ENCODE assay signal across 1 cellular context in genomic region chr12:101707131-101707782, GRCh38.
TF ChIP-seq lines count a peak whose summit lies in the region.

No MANE protein-coding gene starts in this region.

TF ChIP-seq in K562, 482 proteins besides CTCF, POLR2A, EP300 and RAD21 (continued from another document and continues in another):
- TF ChIP-seq TCFL5 (CRISPR knock-in tag; conservative IDR thresholded peaks at IDR 0.05), result no peak
- TF ChIP-seq DNMT1 (IDR thresholded peaks at IDR 0.05), result no peak
- TF ChIP-seq CC2D1A (IDR thresholded peaks at IDR 0.05), result no peak
- no peak for TF ChIP-seq ZNF699 (CRISPR knock-in tag; IDR thresholded peaks at IDR 0.05; ENCODE audit: insufficient replicate concordance)
- TF ChIP-seq, protein P1, sequence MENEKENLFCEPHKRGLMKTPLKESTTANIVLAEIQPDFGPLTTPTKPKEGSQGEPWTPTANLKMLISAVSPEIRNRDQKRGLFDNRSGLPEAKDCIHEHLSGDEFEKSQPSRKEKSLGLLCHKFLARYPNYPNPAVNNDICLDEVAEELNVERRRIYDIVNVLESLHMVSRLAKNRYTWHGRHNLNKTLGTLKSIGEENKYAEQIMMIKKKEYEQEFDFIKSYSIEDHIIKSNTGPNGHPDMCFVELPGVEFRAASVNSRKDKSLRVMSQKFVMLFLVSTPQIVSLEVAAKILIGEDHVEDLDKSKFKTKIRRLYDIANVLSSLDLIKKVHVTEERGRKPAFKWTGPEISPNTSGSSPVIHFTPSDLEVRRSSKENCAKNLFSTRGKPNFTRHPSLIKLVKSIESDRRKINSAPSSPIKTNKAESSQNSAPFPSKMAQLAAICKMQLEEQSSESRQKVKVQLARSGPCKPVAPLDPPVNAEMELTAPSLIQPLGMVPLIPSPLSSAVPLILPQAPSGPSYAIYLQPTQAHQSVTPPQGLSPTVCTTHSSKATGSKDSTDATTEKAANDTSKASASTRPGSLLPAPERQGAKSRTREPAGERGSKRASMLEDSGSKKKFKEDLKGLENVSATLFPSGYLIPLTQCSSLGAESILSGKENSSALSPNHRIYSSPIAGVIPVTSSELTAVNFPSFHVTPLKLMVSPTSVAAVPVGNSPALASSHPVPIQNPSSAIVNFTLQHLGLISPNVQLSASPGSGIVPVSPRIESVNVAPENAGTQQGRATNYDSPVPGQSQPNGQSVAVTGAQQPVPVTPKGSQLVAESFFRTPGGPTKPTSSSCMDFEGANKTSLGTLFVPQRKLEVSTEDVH (IDR thresholded peaks at IDR 0.05; ENCODE audit: low read depth, partially characterized antibody), result no peak
- TF ChIP-seq, protein P2, sequence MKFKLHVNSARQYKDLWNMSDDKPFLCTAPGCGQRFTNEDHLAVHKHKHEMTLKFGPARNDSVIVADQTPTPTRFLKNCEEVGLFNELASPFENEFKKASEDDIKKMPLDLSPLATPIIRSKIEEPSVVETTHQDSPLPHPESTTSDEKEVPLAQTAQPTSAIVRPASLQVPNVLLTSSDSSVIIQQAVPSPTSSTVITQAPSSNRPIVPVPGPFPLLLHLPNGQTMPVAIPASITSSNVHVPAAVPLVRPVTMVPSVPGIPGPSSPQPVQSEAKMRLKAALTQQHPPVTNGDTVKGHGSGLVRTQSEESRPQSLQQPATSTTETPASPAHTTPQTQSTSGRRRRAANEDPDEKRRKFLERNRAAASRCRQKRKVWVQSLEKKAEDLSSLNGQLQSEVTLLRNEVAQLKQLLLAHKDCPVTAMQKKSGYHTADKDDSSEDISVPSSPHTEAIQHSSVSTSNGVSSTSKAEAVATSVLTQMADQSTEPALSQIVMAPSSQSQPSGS (CRISPR knock-in tag; IDR thresholded peaks at IDR 0.05), result no peak
- peak in 1 of 2 experiments; percentile 71; a peak in 2 of 4 replicates for TF ChIP-seq FOXA3 (CRISPR knock-in tag; conservative IDR thresholded peaks at IDR 0.05 in 1 of 2, IDR thresholded peaks at IDR 0.05 in 1 of 2)
- no peak for TF ChIP-seq ZNF253 (CRISPR knock-in tag; conservative IDR thresholded peaks at IDR 0.05)
- TF ChIP-seq PTRF (tag; IDR thresholded peaks at IDR 0.05), result no peak
- no peak for TF ChIP-seq GABPB2 (CRISPR knock-in tag; conservative IDR thresholded peaks at IDR 0.05)
- no peak for TF ChIP-seq SRSF1 (IDR thresholded peaks at IDR 0.05; ENCODE audit: low read depth, low read length)
- TF ChIP-seq, protein P3, sequence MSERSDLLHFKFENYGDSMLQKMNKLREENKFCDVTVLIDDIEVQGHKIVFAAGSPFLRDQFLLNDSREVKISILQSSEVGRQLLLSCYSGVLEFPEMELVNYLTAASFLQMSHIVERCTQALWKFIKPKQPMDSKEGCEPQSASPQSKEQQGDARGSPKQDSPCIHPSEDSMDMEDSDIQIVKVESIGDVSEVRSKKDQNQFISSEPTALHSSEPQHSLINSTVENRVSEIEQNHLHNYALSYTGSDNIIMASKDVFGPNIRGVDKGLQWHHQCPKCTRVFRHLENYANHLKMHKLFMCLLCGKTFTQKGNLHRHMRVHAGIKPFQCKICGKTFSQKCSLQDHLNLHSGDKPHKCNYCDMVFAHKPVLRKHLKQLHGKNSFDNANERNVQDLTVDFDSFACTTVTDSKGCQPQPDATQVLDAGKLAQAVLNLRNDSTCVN (CRISPR knock-in tag; IDR thresholded peaks at IDR 0.05), result no peak
- no peak for TF ChIP-seq ARNT (IDR thresholded peaks at IDR 0.05)
- no peak for TF ChIP-seq E4F1 (CRISPR knock-in tag; IDR thresholded peaks at IDR 0.05; ENCODE audit: borderline replicate concordance)
- no peak for TF ChIP-seq NCOA2 (IDR thresholded peaks at IDR 0.05; ENCODE audit: partially characterized antibody in 2 of 2)
- no peak for TF ChIP-seq SRSF9 (IDR thresholded peaks at IDR 0.05; ENCODE audit: borderline replicate concordance, low read depth, low read length)
- TF ChIP-seq, protein P4, sequence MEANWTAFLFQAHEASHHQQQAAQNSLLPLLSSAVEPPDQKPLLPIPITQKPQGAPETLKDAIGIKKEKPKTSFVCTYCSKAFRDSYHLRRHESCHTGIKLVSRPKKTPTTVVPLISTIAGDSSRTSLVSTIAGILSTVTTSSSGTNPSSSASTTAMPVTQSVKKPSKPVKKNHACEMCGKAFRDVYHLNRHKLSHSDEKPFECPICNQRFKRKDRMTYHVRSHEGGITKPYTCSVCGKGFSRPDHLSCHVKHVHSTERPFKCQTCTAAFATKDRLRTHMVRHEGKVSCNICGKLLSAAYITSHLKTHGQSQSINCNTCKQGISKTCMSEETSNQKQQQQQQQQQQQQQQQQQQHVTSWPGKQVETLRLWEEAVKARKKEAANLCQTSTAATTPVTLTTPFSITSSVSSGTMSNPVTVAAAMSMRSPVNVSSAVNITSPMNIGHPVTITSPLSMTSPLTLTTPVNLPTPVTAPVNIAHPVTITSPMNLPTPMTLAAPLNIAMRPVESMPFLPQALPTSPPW (CRISPR knock-in tag; IDR thresholded peaks at IDR 0.05), result no peak
- TF ChIP-seq, protein P5, sequence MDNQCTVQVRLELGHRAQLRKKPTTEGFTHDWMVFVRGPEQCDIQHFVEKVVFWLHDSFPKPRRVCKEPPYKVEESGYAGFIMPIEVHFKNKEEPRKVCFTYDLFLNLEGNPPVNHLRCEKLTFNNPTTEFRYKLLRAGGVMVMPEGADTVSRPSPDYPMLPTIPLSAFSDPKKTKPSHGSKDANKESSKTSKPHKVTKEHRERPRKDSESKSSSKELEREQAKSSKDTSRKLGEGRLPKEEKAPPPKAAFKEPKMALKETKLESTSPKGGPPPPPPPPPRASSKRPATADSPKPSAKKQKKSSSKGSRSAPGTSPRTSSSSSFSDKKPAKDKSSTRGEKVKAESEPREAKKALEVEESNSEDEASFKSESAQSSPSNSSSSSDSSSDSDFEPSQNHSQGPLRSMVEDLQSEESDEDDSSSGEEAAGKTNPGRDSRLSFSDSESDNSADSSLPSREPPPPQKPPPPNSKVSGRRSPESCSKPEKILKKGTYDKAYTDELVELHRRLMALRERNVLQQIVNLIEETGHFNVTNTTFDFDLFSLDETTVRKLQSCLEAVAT (IDR thresholded peaks at IDR 0.05), result peak in 1 of 2 experiments; percentile 68; a peak in 1 of 4 replicates
- TF ChIP-seq ZKSCAN3 (CRISPR knock-in tag; IDR thresholded peaks at IDR 0.05), result no peak
- no peak for TF ChIP-seq ZC3H8 (IDR thresholded peaks at IDR 0.05)
- no peak for TF ChIP-seq ZNF717 (CRISPR knock-in tag; IDR thresholded peaks at IDR 0.05)
- no peak for TF ChIP-seq CBX1 (IDR thresholded peaks at IDR 0.05; ENCODE audit: low read depth)
- no peak for TF ChIP-seq BCL6 (CRISPR knock-in tag; IDR thresholded peaks at IDR 0.05)
- no peak for TF ChIP-seq NR3C1 (CRISPR knock-in tag; IDR thresholded peaks at IDR 0.05)
- no peak for TF ChIP-seq ZNF224 (CRISPR knock-in tag; IDR thresholded peaks at IDR 0.05)
- TF ChIP-seq, protein P6, sequence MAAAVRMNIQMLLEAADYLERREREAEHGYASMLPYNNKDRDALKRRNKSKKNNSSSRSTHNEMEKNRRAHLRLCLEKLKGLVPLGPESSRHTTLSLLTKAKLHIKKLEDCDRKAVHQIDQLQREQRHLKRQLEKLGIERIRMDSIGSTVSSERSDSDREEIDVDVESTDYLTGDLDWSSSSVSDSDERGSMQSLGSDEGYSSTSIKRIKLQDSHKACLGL (CRISPR knock-in tag; IDR thresholded peaks at IDR 0.05; ENCODE audit: borderline replicate concordance, poor library complexity, severe bottlenecking), result no peak
- no peak for TF ChIP-seq THRAP3 (IDR thresholded peaks at IDR 0.05; ENCODE audit: borderline replicate concordance)
- TF ChIP-seq L3MBTL2 (IDR thresholded peaks at IDR 0.05), result no peak; the same call in none of the 2 replicates
- TF ChIP-seq HLTF (IDR thresholded peaks at IDR 0.05), result no peak
- no peak for TF ChIP-seq PPARD (CRISPR knock-in tag; IDR thresholded peaks at IDR 0.05)
- no peak for TF ChIP-seq MCM3 (IDR thresholded peaks at IDR 0.05)
- no peak for TF ChIP-seq ZFP30 (CRISPR knock-in tag; IDR thresholded peaks at IDR 0.05; ENCODE audit: borderline replicate concordance)
- TF ChIP-seq PTTG1 (tag; IDR thresholded peaks at IDR 0.05; ENCODE audit: low read depth), result no peak
- TF ChIP-seq ZBTB7A (IDR thresholded peaks at IDR 0.05; ENCODE audit: borderline replicate concordance, control insufficient read depth, low read depth, low read length), result no peak
- no peak for TF ChIP-seq ZNF347 (CRISPR knock-in tag; IDR thresholded peaks at IDR 0.05; ENCODE audit: low read depth)
- TF ChIP-seq, protein P7, sequence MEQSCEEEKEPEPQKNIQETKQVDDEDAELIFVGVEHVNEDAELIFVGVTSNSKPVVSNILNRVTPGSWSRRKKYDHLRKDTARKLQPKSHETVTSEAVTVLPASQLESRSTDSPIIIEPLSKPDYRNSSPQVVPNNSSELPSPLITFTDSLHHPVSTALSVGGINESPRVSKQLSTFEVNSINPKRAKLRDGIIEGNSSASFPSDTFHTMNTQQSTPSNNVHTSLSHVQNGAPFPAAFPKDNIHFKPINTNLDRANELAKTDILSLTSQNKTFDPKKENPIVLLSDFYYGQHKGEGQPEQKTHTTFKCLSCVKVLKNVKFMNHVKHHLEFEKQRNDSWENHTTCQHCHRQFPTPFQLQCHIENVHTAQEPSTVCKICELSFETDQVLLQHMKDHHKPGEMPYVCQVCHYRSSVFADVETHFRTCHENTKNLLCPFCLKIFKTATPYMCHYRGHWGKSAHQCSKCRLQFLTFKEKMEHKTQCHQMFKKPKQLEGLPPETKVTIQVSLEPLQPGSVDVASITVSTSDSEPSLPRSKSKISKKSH (CRISPR knock-in tag; IDR thresholded peaks at IDR 0.05), result no peak
- peak; percentile 8 for TF ChIP-seq DACH1 (IDR thresholded peaks at IDR 0.05; ENCODE audit: partially characterized antibody)
- TF ChIP-seq NR4A1 (CRISPR knock-in tag; IDR thresholded peaks at IDR 0.05), result no peak
- TF ChIP-seq NR4A1 (tag; IDR thresholded peaks at IDR 0.05), result no peak
- no peak for TF ChIP-seq ZNF407 (IDR thresholded peaks at IDR 0.05; ENCODE audit: low read depth)
